ENCODE assay signal across 18 cellular contexts in genomic region chr6:10310826-10311225, GRCh38.
DNase-seq lines count a peak whose midpoint lies in the region; ATAC-seq and TF ChIP-seq lines count a peak whose summit lies in the region.
"Had no signal": no experiment of that assay in that cellular context is flagged by ENCODE, and none has a peak within 500 bp of the region (broad histone marks: within the 10 kb centered on the region; RNA-seq: fewer than 3 reads in every experiment).

No MANE protein-coding gene starts in this region.

- peak; percentile 86 for DNase-seq in NCI-H146 (lab: John Stamatoyannopoulos, UW)
- DNase-seq in WTC11 (ENCODE audit: low spot score): no peak
- DNase-seq in prostate gland (ENCODE audit: low spot score): peak; percentile 66
- DNase-seq in mesenteric fat pad (ENCODE audit: low spot score): no peak
- DNase-seq in amygdala (lab: John Stamatoyannopoulos, UW): no peak
- DNase-seq: central memory CD4-positive, alpha-beta T cell; DMS79 treated with DMSO at 0.1 percent for 48 hours; effector CD4-positive, alpha-beta T cell; hippocampal formation; NCI-H1048; NCI-H510A; occipital lobe; stimulated activated CD4-positive, alpha-beta T cell treated with anti-CD3 and anti-CD28 coated beads, Interleukin-4, amount 100 ng/mL, for 24 hours; WERI-Rb-1 had no signal

- H3K4me1 ChIP-seq in HEK293 (ENCODE audit: control insufficient read depth, insufficient read depth, low read length) (peaks cover 13% of the 10 kb centered on the region), prostate gland (replicated peaks) (peaks cover 8% of the 10 kb centered on the region)
- H3K4me1 ChIP-seq: BLaER1 had no signal

- H3K4me3 Mint-ChIP-seq in WTC11: no peak overlapping the region
- H3K4me3 Mint-ChIP-seq: activated T-helper 1 cell treated with anti-CD3 and anti-CD28 coated beads, Interleukin-12 subunit alpha, Interleukin-12 subunit beta, Interleukin-2, Interleukin-4 antibody, amounts not matched to agents 30 ng/mL and 10 ng/mL and 1 ng/mL, durations not matched to agents 14 hours and 24 hours and 36 hours had no signal

- peaks cover 4% of the 10 kb centered on the region; the same call in 1 of the 2 replicates for H3K9me3 Mint-ChIP-seq in WTC11
- H3K9me3 Mint-ChIP-seq: activated T-helper 1 cell treated with anti-CD3 and anti-CD28 coated beads, Interleukin-12 subunit alpha, Interleukin-12 subunit beta, Interleukin-2, Interleukin-4 antibody, amounts not matched to agents 30 ng/mL and 10 ng/mL and 1 ng/mL, durations not matched to agents 14 hours and 24 hours and 36 hours had no signal

- H3K27ac Mint-ChIP-seq in WTC11: peak overlapping the region; percentile 3; the same call in 1 of the 2 replicates
- H3K27ac Mint-ChIP-seq: activated T-helper 1 cell treated with anti-CD3 and anti-CD28 coated beads, Interleukin-12 subunit alpha, Interleukin-12 subunit beta, Interleukin-2, Interleukin-4 antibody, amounts not matched to agents 30 ng/mL and 10 ng/mL and 1 ng/mL, durations not matched to agents 14 hours and 24 hours and 36 hours had no signal

- POLR2A ChIA-PET in HEK293 (lab: Yijun Ruan, JAX) (no interaction called here), WTC11 (lab: Charles Lee) (no interaction called here)

- CTCF ChIA-PET in HEK293 (lab: Yijun Ruan, JAX): interaction anchor here (1.0 to 1.2 kb wide), 3 partner anchors 10 to 64 kb away, joined by 3 to 4 read pairs (median 3); no protein-coding TSS in a partner anchor
- CTCF ChIA-PET in WTC11 (lab: Charles Lee): no interaction called here

- H3K27me3 ChIP-seq in prostate gland (replicated peaks; ENCODE audit: insufficient read depth): no peaks in the 10 kb centered on the region
- H3K27me3 ChIP-seq: BLaER1 had no signal

- no peaks in the 10 kb centered on the region for H3K36me3 ChIP-seq in HEK293 (ENCODE audit: control insufficient read depth in 2 of 2, insufficient read depth in 1 of 2, low read length in 2 of 2)
- no peaks in the 10 kb centered on the region for H3K36me3 ChIP-seq in prostate gland
- H3K36me3 ChIP-seq: BLaER1, WERI-Rb-1 had no signal

- H3K4me3 ChIP-seq in HEK293 (ENCODE audit: low read depth, low read length): no peak overlapping the region
- H3K4me3 ChIP-seq in prostate gland: no peak overlapping the region
- H3K4me3 ChIP-seq: BLaER1 had no signal

- intact Hi-C loops in prostate gland (cut with DNase I): no loop called here

- H3K9me3 ChIP-seq in HEK293 (ENCODE audit: control insufficient read depth, insufficient read depth, low read depth, low read length): no peaks in the 10 kb centered on the region
- no peaks in the 10 kb centered on the region for H3K9me3 ChIP-seq in prostate gland
- H3K9me3 ChIP-seq: BLaER1 had no signal

- ATAC-seq in WTC11: no peak
- no peak for ATAC-seq in GM18867 (IDR thresholded peaks at IDR 0.05; ENCODE audit: unreplicated experiment)

- H3K36me3 Mint-ChIP-seq in WTC11: no peaks in the 10 kb centered on the region

- TF ChIP-seq CTCF in HEK293 (tag by site-specific recombination; IDR thresholded peaks at IDR 0.05): no peak
- TF ChIP-seq CTCF in WTC11 (IDR thresholded peaks at IDR 0.05): no peak
- TF ChIP-seq CTCF in prostate gland (IDR thresholded peaks at IDR 0.05): no peak

- H3K27me3 Mint-ChIP-seq in WTC11 (ENCODE audit: low read depth): peaks cover 9% of the 10 kb centered on the region; the same call in 1 of the 2 replicates

- 10% methylated on average over 10 of the region's 10 CpGs for WGBS in prostate gland

- peaks cover 78% of the 10 kb centered on the region for H3K4me1 Mint-ChIP-seq in WTC11

- TF ChIP-seq POLR2A in prostate gland (IDR thresholded peaks at IDR 0.05): no peak

- H3K27ac ChIP-seq in HEK293 (ENCODE audit: extremely low read depth, low read depth, low read length): peak overlapping the region; percentile 6; the same call in 1 of the 2 replicates
- peak overlapping the region; percentile 25 to 33 for H3K27ac ChIP-seq in prostate gland
- H3K27ac ChIP-seq: BLaER1, WERI-Rb-1 had no signal

TF ChIP-seq in HEK293, 187 proteins besides CTCF, POLR2A, EP300 and RAD21 (continues in another document):
- no peak for TF ChIP-seq ZNF529 (tag by site-specific recombination; IDR thresholded peaks at IDR 0.05; ENCODE audit: insufficient replicate concordance)
- TF ChIP-seq TSHZ1 (tag by site-specific recombination; IDR thresholded peaks at IDR 0.05; ENCODE audit: borderline replicate concordance): peak; percentile 87
- TF ChIP-seq FEZF1 (tag by site-specific recombination; IDR thresholded peaks at IDR 0.05): peak; percentile 83
- no peak for TF ChIP-seq ZNF138 (tag by site-specific recombination; IDR thresholded peaks at IDR 0.05; ENCODE audit: borderline replicate concordance)
- TF ChIP-seq ZNF707 (tag by site-specific recombination; IDR thresholded peaks at IDR 0.05): no peak

TF ChIP-seq in WTC11, 78 proteins besides CTCF, POLR2A, EP300 and RAD21 (continues in another document):
- TF ChIP-seq, protein P1, sequence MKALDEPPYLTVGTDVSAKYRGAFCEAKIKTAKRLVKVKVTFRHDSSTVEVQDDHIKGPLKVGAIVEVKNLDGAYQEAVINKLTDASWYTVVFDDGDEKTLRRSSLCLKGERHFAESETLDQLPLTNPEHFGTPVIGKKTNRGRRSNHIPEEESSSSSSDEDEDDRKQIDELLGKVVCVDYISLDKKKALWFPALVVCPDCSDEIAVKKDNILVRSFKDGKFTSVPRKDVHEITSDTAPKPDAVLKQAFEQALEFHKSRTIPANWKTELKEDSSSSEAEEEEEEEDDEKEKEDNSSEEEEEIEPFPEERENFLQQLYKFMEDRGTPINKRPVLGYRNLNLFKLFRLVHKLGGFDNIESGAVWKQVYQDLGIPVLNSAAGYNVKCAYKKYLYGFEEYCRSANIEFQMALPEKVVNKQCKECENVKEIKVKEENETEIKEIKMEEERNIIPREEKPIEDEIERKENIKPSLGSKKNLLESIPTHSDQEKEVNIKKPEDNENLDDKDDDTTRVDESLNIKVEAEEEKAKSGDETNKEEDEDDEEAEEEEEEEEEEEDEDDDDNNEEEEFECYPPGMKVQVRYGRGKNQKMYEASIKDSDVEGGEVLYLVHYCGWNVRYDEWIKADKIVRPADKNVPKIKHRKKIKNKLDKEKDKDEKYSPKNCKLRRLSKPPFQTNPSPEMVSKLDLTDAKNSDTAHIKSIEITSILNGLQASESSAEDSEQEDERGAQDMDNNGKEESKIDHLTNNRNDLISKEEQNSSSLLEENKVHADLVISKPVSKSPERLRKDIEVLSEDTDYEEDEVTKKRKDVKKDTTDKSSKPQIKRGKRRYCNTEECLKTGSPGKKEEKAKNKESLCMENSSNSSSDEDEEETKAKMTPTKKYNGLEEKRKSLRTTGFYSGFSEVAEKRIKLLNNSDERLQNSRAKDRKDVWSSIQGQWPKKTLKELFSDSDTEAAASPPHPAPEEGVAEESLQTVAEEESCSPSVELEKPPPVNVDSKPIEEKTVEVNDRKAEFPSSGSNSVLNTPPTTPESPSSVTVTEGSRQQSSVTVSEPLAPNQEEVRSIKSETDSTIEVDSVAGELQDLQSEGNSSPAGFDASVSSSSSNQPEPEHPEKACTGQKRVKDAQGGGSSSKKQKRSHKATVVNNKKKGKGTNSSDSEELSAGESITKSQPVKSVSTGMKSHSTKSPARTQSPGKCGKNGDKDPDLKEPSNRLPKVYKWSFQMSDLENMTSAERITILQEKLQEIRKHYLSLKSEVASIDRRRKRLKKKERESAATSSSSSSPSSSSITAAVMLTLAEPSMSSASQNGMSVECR (CRISPR knock-in tag; IDR thresholded peaks at IDR 0.05; ENCODE audit: borderline replicate concordance): no peak
- TF ChIP-seq, protein P2, sequence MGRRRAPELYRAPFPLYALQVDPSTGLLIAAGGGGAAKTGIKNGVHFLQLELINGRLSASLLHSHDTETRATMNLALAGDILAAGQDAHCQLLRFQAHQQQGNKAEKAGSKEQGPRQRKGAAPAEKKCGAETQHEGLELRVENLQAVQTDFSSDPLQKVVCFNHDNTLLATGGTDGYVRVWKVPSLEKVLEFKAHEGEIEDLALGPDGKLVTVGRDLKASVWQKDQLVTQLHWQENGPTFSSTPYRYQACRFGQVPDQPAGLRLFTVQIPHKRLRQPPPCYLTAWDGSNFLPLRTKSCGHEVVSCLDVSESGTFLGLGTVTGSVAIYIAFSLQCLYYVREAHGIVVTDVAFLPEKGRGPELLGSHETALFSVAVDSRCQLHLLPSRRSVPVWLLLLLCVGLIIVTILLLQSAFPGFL (CRISPR knock-in tag; IDR thresholded peaks at IDR 0.05; ENCODE audit: borderline replicate concordance): no peak
- no peak for TF ChIP-seq ZNF396 (CRISPR knock-in tag; IDR thresholded peaks at IDR 0.05; ENCODE audit: borderline replicate concordance)
- TF ChIP-seq, protein P3, sequence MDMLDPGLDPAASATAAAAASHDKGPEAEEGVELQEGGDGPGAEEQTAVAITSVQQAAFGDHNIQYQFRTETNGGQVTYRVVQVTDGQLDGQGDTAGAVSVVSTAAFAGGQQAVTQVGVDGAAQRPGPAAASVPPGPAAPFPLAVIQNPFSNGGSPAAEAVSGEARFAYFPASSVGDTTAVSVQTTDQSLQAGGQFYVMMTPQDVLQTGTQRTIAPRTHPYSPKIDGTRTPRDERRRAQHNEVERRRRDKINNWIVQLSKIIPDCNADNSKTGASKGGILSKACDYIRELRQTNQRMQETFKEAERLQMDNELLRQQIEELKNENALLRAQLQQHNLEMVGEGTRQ (CRISPR knock-in tag; IDR thresholded peaks at IDR 0.05): no peak
- TF ChIP-seq E2F5 (CRISPR knock-in tag; IDR thresholded peaks at IDR 0.05): no peak

Comparison
In these comparisons a context has a peak if more than half of its experiments do, and no peak if none do; other contexts are left out.
1. DNase-seq: peak in NCI-H146 (single experiment) and prostate gland (single experiment); none in WTC11 (single experiment), mesenteric fat pad (single experiment) and amygdala (0 of 56).